8 cellular contexts compared by ENCODE assay signal in genomic region chr16:69329369-69330285, GRCh38. TPM values are rescaled to one million over a fixed set of nuclear protein-coding genes. Genes with fewer than 3 reads are reported as not detected.
DNase-seq lines count a peak whose midpoint lies in the region; ATAC-seq and TF ChIP-seq lines count a peak whose summit lies in the region.

No MANE protein-coding gene starts in this region.

- peak overlapping the region; percentile 96 for H3K9ac ChIP-seq in HUES48 (ENCODE audit: low read depth, low read length)

- DNase-seq in CD4-positive, CD25-positive, alpha-beta regulatory T cell = peak in 1 of 3 donors; percentile 58
- peak; percentile 72 for DNase-seq in GM20000 (ENCODE audit: low spot score)
- DNase-seq in activated CD8-positive, alpha-beta T cell treated with anti-CD3 and anti-CD28 coated beads, Interleukin-2, amount 10 ng/mL, durations not matched to agents 7 days and 5 days = peak; percentile 62
- peak in 1 of 2 donors; percentile 34 for DNase-seq in foreskin keratinocyte
- no peak for DNase-seq in osteocyte (ENCODE audit: extremely low spot score, unreplicated experiment)
- DNase-seq in NCI-H1694 treated with DMSO at 0.1 percent for 48 hours (lab: John Stamatoyannopoulos, UW) = no peak
- DNase-seq in H4 (ENCODE audit: low spot score) = no peak

- peaks cover 39% of the 10 kb centered on the region for H3K36me3 ChIP-seq in CD4-positive, CD25-positive, alpha-beta regulatory T cell (ENCODE audit: control insufficient read depth, insufficient read depth, low read length)
- peaks cover 68% of the 10 kb centered on the region for H3K36me3 ChIP-seq in HUES48 (ENCODE audit: control insufficient read depth, insufficient read depth, low read length)

- no peaks in the 10 kb centered on the region for H3K9me3 Mint-ChIP-seq in CD4-positive, CD25-positive, alpha-beta regulatory T cell
- no peaks in the 10 kb centered on the region for H3K9me3 Mint-ChIP-seq in activated CD8-positive, alpha-beta T cell treated with anti-CD3 and anti-CD28 coated beads, Interleukin-2, amount 10 ng/mL, durations not matched to agents 7 days and 5 days (ENCODE audit: insufficient read depth)
- H3K9me3 Mint-ChIP-seq in osteocyte (ENCODE audit: unreplicated experiment) = no peaks in the 10 kb centered on the region

- H3K4me3 ChIP-seq in CD4-positive, CD25-positive, alpha-beta regulatory T cell (ENCODE audit: low read depth, low read length) = peak overlapping the region; percentile 53
- peak overlapping the region; percentile 88 for H3K4me3 ChIP-seq in HUES48 (ENCODE audit: low read depth, low read length)

- peak overlapping the region; percentile 38 to 91 (median 55) for H3K27ac Mint-ChIP-seq in CD4-positive, CD25-positive, alpha-beta regulatory T cell
- H3K27ac Mint-ChIP-seq in activated CD8-positive, alpha-beta T cell treated with anti-CD3 and anti-CD28 coated beads, Interleukin-2, amount 10 ng/mL, durations not matched to agents 7 days and 5 days = peak overlapping the region; percentile 68
- peak overlapping the region; percentile 73 for H3K27ac Mint-ChIP-seq in osteocyte (ENCODE audit: unreplicated experiment)

- no peaks in the 10 kb centered on the region for H3K27me3 ChIP-seq in CD4-positive, CD25-positive, alpha-beta regulatory T cell (ENCODE audit: control insufficient read depth, insufficient read depth, low read length)
- H3K27me3 ChIP-seq in HUES48 (ENCODE audit: control insufficient read depth, insufficient read depth, low read length) (no peaks in the 10 kb centered on the region), foreskin keratinocyte (no peaks in the 10 kb centered on the region)

- TF ChIP-seq CTCF in GM20000 (IDR thresholded peaks at IDR 0.05; ENCODE audit: extremely low read depth, missing control alignments) (no peak), foreskin keratinocyte (conservative IDR thresholded peaks at IDR 0.05) (no peak), osteocyte (IDR thresholded peaks at IDR 0.05) (no peak)

- peak overlapping the region; percentile 81 for H3K27ac ChIP-seq in CD4-positive, CD25-positive, alpha-beta regulatory T cell (ENCODE audit: insufficient read depth, low read length, poor library complexity, severe bottlenecking)
- H3K27ac ChIP-seq in HUES48 (ENCODE audit: low read depth, low read length) (peak overlapping the region; percentile 96), foreskin keratinocyte (peak overlapping the region; percentile 83)

- POLR2A ChIA-PET in activated CD8-positive, alpha-beta T cell treated with anti-CD3 and anti-CD28 coated beads, Interleukin-2, amount 10 ng/mL, durations not matched to agents 7 days and 5 days (lab: Charles Lee) = interaction anchor here (0.6 to 2.4 kb wide), 6 partner anchors 9 to 17 kb away, joined by 3 to 8 read pairs (median 3); partner anchors contain the start of genes COG8 and NIP7

- peak; percentile 45 for ATAC-seq in CD4-positive, CD25-positive, alpha-beta regulatory T cell (ENCODE audit: low read depth in 2 of 2)
- ATAC-seq in activated CD8-positive, alpha-beta T cell treated with anti-CD3 and anti-CD28 coated beads, Interleukin-2, amount 10 ng/mL, durations not matched to agents 7 days and 5 days = peak; percentile 57
- peak; percentile 54 for ATAC-seq in foreskin keratinocyte

- H3K4me1 Mint-ChIP-seq in CD4-positive, CD25-positive, alpha-beta regulatory T cell = peaks cover 0 to 65% (median 25%) of the 10 kb centered on the region in 4 donors
- peaks cover 38% of the 10 kb centered on the region for H3K4me1 Mint-ChIP-seq in activated CD8-positive, alpha-beta T cell treated with anti-CD3 and anti-CD28 coated beads, Interleukin-2, amount 10 ng/mL, durations not matched to agents 7 days and 5 days (ENCODE audit: low read depth)
- H3K4me1 Mint-ChIP-seq in osteocyte (ENCODE audit: unreplicated experiment) = peaks cover 28% of the 10 kb centered on the region

- H3K9me3 ChIP-seq in CD4-positive, CD25-positive, alpha-beta regulatory T cell (ENCODE audit: control insufficient read depth in 2 of 2, low read length in 2 of 2) = no peaks in the 10 kb centered on the region
- no peaks in the 10 kb centered on the region for H3K9me3 ChIP-seq in HUES48 (ENCODE audit: control insufficient read depth, insufficient read depth, low read length)

- H3K27me3 Mint-ChIP-seq in CD4-positive, CD25-positive, alpha-beta regulatory T cell = no peaks in the 10 kb centered on the region
- no peaks in the 10 kb centered on the region for H3K27me3 Mint-ChIP-seq in activated CD8-positive, alpha-beta T cell treated with anti-CD3 and anti-CD28 coated beads, Interleukin-2, amount 10 ng/mL, durations not matched to agents 7 days and 5 days (ENCODE audit: low read depth)
- H3K27me3 Mint-ChIP-seq in osteocyte (ENCODE audit: unreplicated experiment) = no peaks in the 10 kb centered on the region

- peaks cover 11% of the 10 kb centered on the region for H3K36me3 Mint-ChIP-seq in CD4-positive, CD25-positive, alpha-beta regulatory T cell
- H3K36me3 Mint-ChIP-seq in activated CD8-positive, alpha-beta T cell treated with anti-CD3 and anti-CD28 coated beads, Interleukin-2, amount 10 ng/mL, durations not matched to agents 7 days and 5 days (ENCODE audit: low read depth) = peaks cover 66% of the 10 kb centered on the region
- H3K36me3 Mint-ChIP-seq in osteocyte (ENCODE audit: unreplicated experiment) = peaks cover 19% of the 10 kb centered on the region

- peak overlapping the region; percentile 81 to 87 (median 86) for H3K4me3 Mint-ChIP-seq in CD4-positive, CD25-positive, alpha-beta regulatory T cell
- H3K4me3 Mint-ChIP-seq in activated CD8-positive, alpha-beta T cell treated with anti-CD3 and anti-CD28 coated beads, Interleukin-2, amount 10 ng/mL, durations not matched to agents 7 days and 5 days = peak overlapping the region; percentile 82
- peak overlapping the region; percentile 79 for H3K4me3 Mint-ChIP-seq in osteocyte (ENCODE audit: unreplicated experiment)

- peaks cover 48% of the 10 kb centered on the region for H3K4me1 ChIP-seq in CD4-positive, CD25-positive, alpha-beta regulatory T cell (ENCODE audit: control insufficient read depth, insufficient read depth, low read length, poor library complexity, severe bottlenecking)
- H3K4me1 ChIP-seq in HUES48 (ENCODE audit: control insufficient read depth, insufficient read depth, low read length) (peaks cover 12% of the 10 kb centered on the region), foreskin keratinocyte (peaks cover 8% of the 10 kb centered on the region)

- CTCF ChIA-PET in activated CD8-positive, alpha-beta T cell treated with anti-CD3 and anti-CD28 coated beads, Interleukin-2, amount 10 ng/mL, durations not matched to agents 7 days and 5 days (lab: Charles Lee) = interaction anchor here (1.3 to 3.3 kb wide), 7 partner anchors 11 to 180 kb away, joined by 3 to 11 read pairs (median 5); partner anchors contain the start of gene VPS4A

RNA-seq across cellular contexts. Expression of gene PDF, which starts 0.8 kb away (rescaled TPM):
- total RNA-seq in CD4-positive, CD25-positive, alpha-beta regulatory T cell = 4.9 TPM
- polyA plus RNA-seq in CD4-positive, CD25-positive, alpha-beta regulatory T cell = 10 to 100 TPM in 2 of 4 donors, 1 to 10 TPM in 2; 8.7 to 15.7 (median 10.0) TPM
- total RNA-seq in activated CD8-positive, alpha-beta T cell treated with anti-CD3 and anti-CD28 coated beads, Interleukin-2, amount 10 ng/mL, durations not matched to agents 7 days and 5 days = 10 to 100 TPM; 15.2 to 16.0 TPM
- total RNA-seq in foreskin keratinocyte (10.3 and 11.2 TPM in 2 replicates), osteocyte (11.8 and 12.6 TPM in 2 replicates)
- polyA plus RNA-seq in foreskin keratinocyte = 11.8 and 14.4 TPM in 2 replicates
- total RNA-seq in H4 (2014; rRNA removed; shearing (Covaris generic)) = 36.9 and 38.5 TPM in 2 replicates

RNA-seq across cellular contexts. Expression of gene COG8, which starts 9.7 kb away (rescaled TPM):
- total RNA-seq in CD4-positive, CD25-positive, alpha-beta regulatory T cell = 23.2 TPM
- polyA plus RNA-seq in CD4-positive, CD25-positive, alpha-beta regulatory T cell = 10 to 100 TPM; 34.0 to 39.0 (median 36.8) TPM
- total RNA-seq in activated CD8-positive, alpha-beta T cell treated with anti-CD3 and anti-CD28 coated beads, Interleukin-2, amount 10 ng/mL, durations not matched to agents 7 days and 5 days = 10 to 100 TPM; 37.6 to 37.7 TPM
- total RNA-seq in foreskin keratinocyte (23.5 and 23.9 TPM in 2 replicates), osteocyte (50.8 and 52.3 TPM in 2 replicates)
- polyA plus RNA-seq in foreskin keratinocyte = 16.9 and 17.6 TPM in 2 replicates
- 28.8 and 30.8 TPM in 2 replicates for total RNA-seq in H4 (2014; rRNA removed; shearing (Covaris generic))

RNA-seq across cellular contexts. Expression of gene NIP7, which starts 9.9 kb away (rescaled TPM):
- 31.4 TPM for total RNA-seq in CD4-positive, CD25-positive, alpha-beta regulatory T cell
- 10 to 100 TPM; 22.2 to 30.6 (median 23.7) TPM for polyA plus RNA-seq in CD4-positive, CD25-positive, alpha-beta regulatory T cell
- 10 to 100 TPM; 35.3 to 36.0 TPM for total RNA-seq in activated CD8-positive, alpha-beta T cell treated with anti-CD3 and anti-CD28 coated beads, Interleukin-2, amount 10 ng/mL, durations not matched to agents 7 days and 5 days
- total RNA-seq in foreskin keratinocyte (45.9 and 54.7 TPM in 2 replicates), osteocyte (21.1 and 22.7 TPM in 2 replicates)
- 30.2 and 40.3 TPM in 2 replicates for polyA plus RNA-seq in foreskin keratinocyte
- total RNA-seq in H4 (2014; rRNA removed; shearing (Covaris generic)) = 28.9 and 44.9 TPM in 2 replicates

RNA-seq across cellular contexts. Expression of gene VPS4A, which starts 18.5 kb away (rescaled TPM):
- 48.0 TPM for total RNA-seq in CD4-positive, CD25-positive, alpha-beta regulatory T cell
- 10 to 100 TPM; 26.8 to 35.2 (median 34.4) TPM for polyA plus RNA-seq in CD4-positive, CD25-positive, alpha-beta regulatory T cell
- 10 to 100 TPM; 31.4 to 33.7 TPM for total RNA-seq in activated CD8-positive, alpha-beta T cell treated with anti-CD3 and anti-CD28 coated beads, Interleukin-2, amount 10 ng/mL, durations not matched to agents 7 days and 5 days
- 37.8 and 43.1 TPM in 2 replicates for total RNA-seq in foreskin keratinocyte
- polyA plus RNA-seq in foreskin keratinocyte = 50.4 and 52.1 TPM in 2 replicates
- total RNA-seq in osteocyte = 33.6 and 34.7 TPM in 2 replicates
- total RNA-seq in H4 (2014; rRNA removed; shearing (Covaris generic)) = 20.9 and 23.2 TPM in 2 replicates

RNA-seq across cellular contexts. Expression of gene TMED6, which starts 22.0 kb away (rescaled TPM):
- 1.8 TPM for total RNA-seq in CD4-positive, CD25-positive, alpha-beta regulatory T cell
- polyA plus RNA-seq in CD4-positive, CD25-positive, alpha-beta regulatory T cell = under 1 TPM in 2 of 4 donors, not detected in 2; 0.20 to 0.26 TPM
- total RNA-seq in activated CD8-positive, alpha-beta T cell treated with anti-CD3 and anti-CD28 coated beads, Interleukin-2, amount 10 ng/mL, durations not matched to agents 7 days and 5 days = 1 to 10 TPM; 1.4 to 1.8 TPM
- 0.24 TPM in 1 of 2 replicates, not detected in the other for total RNA-seq in foreskin keratinocyte
- polyA plus RNA-seq in foreskin keratinocyte = 0.08 TPM in 1 of 2 replicates, not detected in the other
- 0.40 and 0.94 TPM in 2 replicates for total RNA-seq in osteocyte
- not detected in 2 replicates for total RNA-seq in H4 (2014; rRNA removed; shearing (Covaris generic))

Comparison
In these comparisons a context has a peak if more than half of its experiments do, and no peak if none do; other contexts are left out.
1. DNase-seq: peak in GM20000 (single experiment) and activated CD8-positive, alpha-beta T cell treated with anti-CD3 and anti-CD28 coated beads, Interleukin-2, amount 10 ng/mL, durations not matched to agents 7 days and 5 days (single experiment); none in osteocyte (single experiment), NCI-H1694 treated with DMSO at 0.1 percent for 48 hours (single experiment) and H4 (single experiment).
2. Peak in every context shown above with its lines, with median percentiles within 50 percentile points of each other: ATAC-seq, H3K27ac ChIP-seq, H3K27ac Mint-ChIP-seq and H3K4me3 Mint-ChIP-seq.